Comparison of ENCODE assay signal across 24 cellular contexts in genomic region chr12:19588944-19589343, GRCh38.
"Had no signal": no experiment of that assay in that cellular context is flagged by ENCODE, and none has a peak within 500 bp of the region (broad histone marks: within the 10 kb centered on the region; RNA-seq: fewer than 3 reads in every experiment).

No MANE protein-coding gene starts in this region.

- H3K36me3 ChIP-seq: breast epithelium, gastroesophageal sphincter, ovary, prostate gland, thoracic aorta had no signal

- H3K9me3 ChIP-seq: breast epithelium, gastroesophageal sphincter, ovary, prostate gland, thoracic aorta had no signal

- H3K27me3 ChIP-seq: breast epithelium, gastroesophageal sphincter, ovary had no signal

- ATAC-seq: activated naive CD4-positive, alpha-beta T cell treated with anti-CD3 and anti-CD28 coated beads, Interleukin-2, amount 50 U/mL, for 72 hours; activated T-cell treated with anti-CD3 and anti-CD28 coated beads, Interleukin-2, amount 50 U/mL, for 4 hours; gastroesophageal sphincter; left cardiac atrium; naive thymus-derived CD4-positive, alpha-beta T cell; sciatic nerve; stimulated activated naive CD8-positive, alpha-beta T cell treated with anti-CD3 and anti-CD28 coated beads, Interleukin-15, Interleukin-2, amounts not matched to agents 100 U/mL and 50 U/mL, for 24 hours; WTC11 had no signal

- H3K27ac ChIP-seq: breast epithelium, gastroesophageal sphincter, ovary, prostate gland, skin epidermis, thoracic aorta had no signal

- H3K4me3 ChIP-seq: breast epithelium, gastroesophageal sphincter, ovary, prostate gland, skin epidermis, thoracic aorta had no signal

- H3K4me1 ChIP-seq: breast epithelium, gastroesophageal sphincter, prostate gland had no signal

- DNase-seq: activated CD4-positive, alpha-beta memory T cell treated with anti-CD3 and anti-CD28 coated beads, Interleukin-2, amount 10 ng/mL, durations not matched to agents 7 days and 5 days; activated CD4-positive, alpha-beta T cell treated with anti-CD3 and anti-CD28 coated beads for 1 hour; activated CD4-positive, alpha-beta T cell treated with anti-CD3 and anti-CD28 coated beads, Interleukin-2, amount 10 ng/mL, durations not matched to agents 7 days and 5 days; activated CD8-positive, alpha-beta memory T cell treated with anti-CD3 and anti-CD28 coated beads, Interleukin-2, amount 50 U/mL, for 48 hours; activated T-cell treated with anti-CD3 and anti-CD28 coated beads, Interleukin-2, amount 50 U/mL, for 4 hours; central memory CD4-positive, alpha-beta T cell; head of caudate nucleus; hippocampal formation; left cardiac atrium; naive thymus-derived CD4-positive, alpha-beta T cell; ovary; retina; stimulated activated CD4-positive, alpha-beta T cell treated with anti-CD3 and anti-CD28 coated beads, Interleukin-12 subunit alpha, Interleukin-12 subunit beta, amount 100 ng/mL, for 4 hours; stimulated activated CD4-positive, alpha-beta T cell treated with anti-CD3 and anti-CD28 coated beads, Interleukin-4, amount 100 ng/mL, for 1 hour; stimulated activated naive CD8-positive, alpha-beta T cell treated with anti-CD3 and anti-CD28 coated beads, Interleukin-15, Interleukin-2, amounts not matched to agents 100 U/mL and 50 U/mL, for 24 hours; trophoblast cell had no signal
